Comparison of ENCODE assay signal across 11 cellular contexts in the genomic region with DNA sequence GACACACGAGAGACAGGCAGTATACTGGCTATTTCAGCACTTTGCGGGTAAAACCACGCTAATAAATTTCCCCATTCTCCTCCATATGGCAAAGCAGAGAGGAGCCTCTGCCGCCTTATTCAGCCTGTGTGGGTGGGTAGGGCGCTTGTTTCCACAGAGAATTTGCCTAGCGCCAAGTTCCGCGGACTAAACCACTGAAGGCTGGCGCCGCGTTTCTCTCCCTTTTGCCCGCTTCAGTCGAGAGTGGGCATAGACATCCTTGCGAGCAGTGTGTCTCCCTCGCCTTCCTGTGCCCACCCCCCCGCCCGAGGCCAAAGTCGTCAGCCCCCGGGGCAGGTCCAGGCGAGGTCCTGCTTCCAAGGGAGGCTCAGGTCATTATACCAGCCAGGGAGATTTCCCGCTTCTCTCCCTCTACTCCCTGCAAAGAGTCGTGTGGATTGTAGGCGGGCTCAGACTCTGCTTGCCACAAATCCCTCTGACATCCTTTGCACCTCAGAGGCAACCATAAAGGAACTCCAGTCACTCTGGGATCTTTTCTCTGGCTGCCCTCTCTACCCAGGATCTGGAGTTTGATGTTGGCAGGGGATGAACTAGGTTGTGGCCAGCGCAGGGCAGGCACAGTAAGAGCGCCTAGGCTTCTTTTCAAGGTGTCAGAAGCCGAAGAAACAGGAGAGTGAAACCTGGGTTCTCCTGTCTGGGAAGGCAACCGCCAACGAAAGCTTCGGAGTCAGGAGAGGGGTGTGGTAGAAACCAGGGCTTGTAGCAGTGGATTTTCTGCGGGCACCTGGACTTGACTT. TPM values are rescaled to one million over a fixed set of nuclear protein-coding genes. Genes with fewer than 3 reads are reported as not detected.
DNase-seq lines count a peak whose midpoint lies in the region; ATAC-seq and TF ChIP-seq lines count a peak whose summit lies in the region.
"Had no signal": no experiment of that assay in that cellular context is flagged by ENCODE, and none has a peak within 500 bp of the region (broad histone marks: within the 10 kb centered on the region; RNA-seq: fewer than 3 reads in every experiment).

No MANE protein-coding gene starts in this region.

- peaks cover 22 to 58% (median 30%) of the 10 kb centered on the region in 11 experiments for H3K9me3 ChIP-seq in BLaER1 treated with 17β-estradiol and CSF1 and Interleukin-3, amounts not matched to agents 10 nM and 100 nM (replicated peaks in 1 of 11)
- H3K9me3 ChIP-seq in Panc1 (ENCODE audit: control insufficient read depth, insufficient read depth, low read depth, low read length), result no peaks in the 10 kb centered on the region
- H3K9me3 ChIP-seq in heart left ventricle, result no peaks in the 10 kb centered on the region
- H3K9me3 ChIP-seq in ovary, result no peaks in the 10 kb centered on the region
- H3K9me3 ChIP-seq in stomach, result peaks cover 0 to 5% (median 0%) of the 10 kb centered on the region in 4 donors

- TF ChIP-seq EP300 in ovary (IDR thresholded peaks at IDR 0.05), result no peak
- no peak for TF ChIP-seq EP300 in stomach (IDR thresholded peaks at IDR 0.05)

- H3K4me3 ChIP-seq in BLaER1 treated with 17β-estradiol and CSF1 and Interleukin-3, amounts not matched to agents 10 nM and 100 nM, result peak overlapping the region in 6 of 10 experiments; percentile 0 to 39 (median 23); a peak in 5 of 20 replicates
- H3K4me3 ChIP-seq in Panc1 (ENCODE audit: low read depth in 2 of 2, low read length in 2 of 2) (peak overlapping the region in 1 of 2 experiments; percentile 14; a peak in 1 of 4 replicates), heart left ventricle (peak overlapping the region in 7 of 12 donors; percentile 1 to 39 (median 26)), ovary (peak overlapping the region; percentile 4), stomach (no peak overlapping the region)

- peak overlapping the region; percentile 53 to 98 (median 89) for H3K4me2 ChIP-seq in BLaER1 treated with 17β-estradiol and CSF1 and Interleukin-3, amounts not matched to agents 10 nM and 100 nM

- WGBS in heart left ventricle, 4 donors, result 29 to 55% (median 42%) methylated on average over 20 to 30 of the region's 30 CpGs
- 8 to 12% (median 11%) methylated on average over 30 of the region's 30 CpGs for WGBS in ovary, 3 donors
- WGBS in stomach, 5 donors, result 12 to 24% (median 14%) methylated on average over 26 to 30 of the region's 30 CpGs

- H4K20me1 ChIP-seq in BLaER1 treated with 17β-estradiol and CSF1 and Interleukin-3, amounts not matched to agents 10 nM and 100 nM, result peaks cover 0 to 43% (median 35%) of the 10 kb centered on the region in 11 experiments; a peak in 19 of 22 replicates

- H3K4me1 ChIP-seq in BLaER1 treated with 17β-estradiol and CSF1 and Interleukin-3, amounts not matched to agents 10 nM and 100 nM, result peaks cover 33 to 55% (median 48%) of the 10 kb centered on the region in 10 experiments
- H3K4me1 ChIP-seq in Panc1 (ENCODE audit: control insufficient read depth, insufficient read depth, low read length) (no peaks in the 10 kb centered on the region; the same call in 1 of the 2 replicates), heart left ventricle (peaks cover 0 to 39% (median 8%) of the 10 kb centered on the region in 12 donors), ovary (ENCODE audit: insufficient read depth) (no peaks in the 10 kb centered on the region), stomach (peaks cover 0 to 32% (median 16%) of the 10 kb centered on the region in 4 donors)

- no peak for TF ChIP-seq CTCF in Panc1 (IDR thresholded peaks at IDR 0.05)
- no peak for TF ChIP-seq CTCF in heart left ventricle (IDR thresholded peaks at IDR 0.05)
- TF ChIP-seq CTCF in ovary (IDR thresholded peaks at IDR 0.05), result no peak
- TF ChIP-seq CTCF in stomach (IDR thresholded peaks at IDR 0.05), result no peak

- DNase-seq in Panc1 (ENCODE audit: low read depth, low spot score) (no peak), heart left ventricle (no peak), ovary (no peak), NCI-H345 (lab: John Stamatoyannopoulos, UW) (no peak), stomach (no peak), NCI-H2029 (lab: John Stamatoyannopoulos, UW) (no peak)
- no peak for DNase-seq in activated CD4-positive, alpha-beta T cell treated with anti-CD3 and anti-CD28 coated beads for 1 hour
- DNase-seq: activated CD4-positive, alpha-beta T cell treated with anti-CD3 and anti-CD28 coated beads, Interleukin-2, amount 50 U/mL, for 4 hours; activated naive CD8-positive, alpha-beta T cell treated with anti-CD3 and anti-CD28 coated beads, Interleukin-2, amount 50 U/mL, for 24 hours; NCI-H1105 had no signal

- BruUV-seq in Panc1 (replicated peaks; lab: Mats Ljungman, UMichigan), result no TSS peak

- POLR2A ChIA-PET in Panc1 (lab: Charles Lee), result no interaction called here

- intact Hi-C loops in Panc1 (cut with micrococcal nuclease; ENCODE audit: unreplicated experiment), result no loop called here
- intact Hi-C loops in heart left ventricle (cut with DNase I), result loop anchor here in 3 of 10 donors (10.0 kb wide), 3 partner anchors 147 to 1567 kb away; no protein-coding TSS in a partner anchor
- intact Hi-C loops in ovary (cut with DNase I), result no loop called here
- intact Hi-C loops in stomach (cut with DNase I; ENCODE audit: low total_unique reads), result loop anchor here (10.0 kb wide), 1 partner anchor 547 kb away; no protein-coding TSS in a partner anchor

- peaks cover 41 to 75% (median 58%) of the 10 kb centered on the region in 11 experiments for H3K27me3 ChIP-seq in BLaER1 treated with 17β-estradiol and CSF1 and Interleukin-3, amounts not matched to agents 10 nM and 100 nM
- H3K27me3 ChIP-seq in Panc1 (ENCODE audit: control insufficient read depth, insufficient read depth, low read length) (peaks cover 12% of the 10 kb centered on the region), heart left ventricle (peaks cover 26 to 87% (median 52%) of the 10 kb centered on the region in 9 donors), ovary (peaks cover 7% of the 10 kb centered on the region), stomach (peaks cover 45 to 100% (median 67%) of the 10 kb centered on the region in 3 donors)

- peaks cover 37 to 42% (median 40%) of the 10 kb centered on the region in 11 experiments for H3K36me3 ChIP-seq in BLaER1 treated with 17β-estradiol and CSF1 and Interleukin-3, amounts not matched to agents 10 nM and 100 nM
- H3K36me3 ChIP-seq in Panc1 (ENCODE audit: control insufficient read depth, insufficient read depth, low read length), result no peaks in the 10 kb centered on the region
- peaks cover 0 to 34% (median 28%) of the 10 kb centered on the region in 9 donors for H3K36me3 ChIP-seq in heart left ventricle
- H3K36me3 ChIP-seq in ovary, result no peaks in the 10 kb centered on the region
- H3K36me3 ChIP-seq in stomach, result peaks cover 11 to 31% (median 28%) of the 10 kb centered on the region in 4 donors

- H3K27ac ChIP-seq in BLaER1 treated with 17β-estradiol and CSF1 and Interleukin-3, amounts not matched to agents 10 nM and 100 nM, result peak overlapping the region; percentile 15 to 100 (median 43); a peak in 18 of 22 replicates
- H3K27ac ChIP-seq in Panc1 (ENCODE audit: low read length) (no peak overlapping the region), heart left ventricle (peak overlapping the region in 1 of 12 donors; percentile 71), ovary (no peak overlapping the region), stomach (no peak overlapping the region)

- CTCF ChIA-PET in Panc1 (lab: Charles Lee), result no interaction called here

- H3K9ac ChIP-seq in BLaER1 treated with 17β-estradiol and CSF1 and Interleukin-3, amounts not matched to agents 10 nM and 100 nM, result peak overlapping the region in 10 of 11 experiments; percentile 19 to 100 (median 52); a peak in 16 of 22 replicates

- ATAC-seq in Panc1 (peak; percentile 69), heart left ventricle (peak in 3 of 4 donors; percentile 8 to 52 (median 9))
- ATAC-seq: activated naive CD8-positive, alpha-beta T cell treated with anti-CD3 and anti-CD28 coated beads, Interleukin-2, amount 50 U/mL, for 24 hours had no signal

- TF ChIP-seq POLR2A in heart left ventricle (IDR thresholded peaks at IDR 0.05) (no peak), ovary (IDR thresholded peaks at IDR 0.05) (no peak), stomach (IDR thresholded peaks at IDR 0.05) (no peak)

- in situ Hi-C loops in Panc1 (cut with HindIII; ENCODE audit: low pct_unique_long_range_greater_than_20kb, low sequenced_read_pairs), result no loop called here

RNA-seq across cellular contexts. Expression of gene HLX, which starts 8.8 kb away (rescaled TPM):
- total RNA-seq in Panc1 (2021; ENCODE audit: unreplicated experiment) (0.39 TPM), heart left ventricle (10 to 100 TPM in 3 of 9 donors, 1 to 10 TPM in 6; 3.3 to 14.8 (median 6.7) TPM), ovary (1 to 10 TPM; 2.1 to 7.6 (median 3.1) TPM), stomach (10 to 100 TPM in 2 of 5 donors, 1 to 10 TPM in 1, under 1 TPM in 2; 0.43 to 38.5 (median 6.1) TPM)
- 0.44 TPM for polyA plus RNA-seq in Panc1 (2012; ENCODE audit: insufficient read length)
- polyA plus RNA-seq in heart left ventricle (1 to 10 TPM; 3.7 to 7.6 TPM), ovary (1 to 10 TPM; 3.5 to 9.4 TPM), stomach (1 to 10 TPM; 1.7 to 4.7 (median 2.7) TPM)

Comparison
In these comparisons a context has a peak if more than half of its experiments do, and no peak if none do; other contexts are left out.
1. H3K27ac ChIP-seq: peak in BLaER1 treated with 17β-estradiol and CSF1 and Interleukin-3, amounts not matched to agents 10 nM and 100 nM (11 of 11); none in Panc1 (single experiment), ovary (0 of 2) and stomach (0 of 5).
2. H3K4me3 ChIP-seq: peak in BLaER1 treated with 17β-estradiol and CSF1 and Interleukin-3, amounts not matched to agents 10 nM and 100 nM (6 of 10), heart left ventricle (7 of 12) and ovary (single experiment); none in stomach (0 of 4).